Comparison of ENCODE assay signal across 6 cellular contexts in genomic region chr11:65613091-65613928, GRCh38. TPM values are rescaled to one million over a fixed set of nuclear protein-coding genes. Genes with fewer than 3 reads are reported as not detected.
DNase-seq lines count a peak whose midpoint lies in the region; ATAC-seq and TF ChIP-seq lines count a peak whose summit lies in the region.

No MANE protein-coding gene starts in this region.

- no peaks in the 10 kb centered on the region for H3K9me3 ChIP-seq in H9 (ENCODE audit: control insufficient read depth, low read depth, low read length)
- H3K9me3 ChIP-seq in mesodermal cell (ENCODE audit: control insufficient read depth, low read length): no peaks in the 10 kb centered on the region

- peaks cover 3% of the 10 kb centered on the region for H3K27me3 Mint-ChIP-seq in H9 (ENCODE audit: low read depth)
- no peaks in the 10 kb centered on the region for H3K27me3 Mint-ChIP-seq in activated naive CD8-positive, alpha-beta T cell treated with anti-CD3 and anti-CD28 coated beads, Interleukin-2, amount 10 ng/mL, durations not matched to agents 7 days and 5 days

- no peak overlapping the region for H3K27ac ChIP-seq in H9 (ENCODE audit: insufficient read length, low read depth, low read length)
- peak overlapping the region; percentile 79 for H3K27ac ChIP-seq in mesodermal cell (ENCODE audit: low read depth, low read length, severe bottlenecking)

- H3K4ac ChIP-seq in H9 (ENCODE audit: low read depth, low read length): no peak overlapping the region

- H3K79me1 ChIP-seq in H9 (ENCODE audit: insufficient read depth, low read depth, low read length, poor library complexity, severe bottlenecking): peaks cover 3% of the 10 kb centered on the region

- no peak overlapping the region for H3T11ph ChIP-seq in H9 (ENCODE audit: low read length)

- H3K14ac ChIP-seq in H9 (ENCODE audit: insufficient read depth, low read length): no peak overlapping the region; the same call in 1 of the 2 replicates

- no peak overlapping the region for H2BK5ac ChIP-seq in H9 (ENCODE audit: insufficient read length, low read length)

- H4K5ac ChIP-seq in H9 (ENCODE audit: insufficient read length, low read depth, low read length): no peak overlapping the region

- no peak overlapping the region for H3K23ac ChIP-seq in H9 (ENCODE audit: insufficient read length, low read depth, low read length)

- no peak overlapping the region for H4K8ac ChIP-seq in H9 (replicated peaks; ENCODE audit: insufficient read length, low read depth, low read length)

- peaks cover 15 to 44% (median 41%) of the 10 kb centered on the region in 3 experiments; a peak in 6 of 7 replicates for H3K36me3 Mint-ChIP-seq in H9 (ENCODE audit: insufficient read depth in 1 of 3, low read depth in 3 of 3)
- peaks cover 11% of the 10 kb centered on the region for H3K36me3 Mint-ChIP-seq in activated naive CD8-positive, alpha-beta T cell treated with anti-CD3 and anti-CD28 coated beads, Interleukin-2, amount 10 ng/mL, durations not matched to agents 7 days and 5 days

- TF ChIP-seq CTCF in H9 (conservative IDR thresholded peaks at IDR 0.05): no peak

- peaks cover 18% of the 10 kb centered on the region for H3K23me2 ChIP-seq in H9 (ENCODE audit: insufficient read length, low read depth, low read length, poor library complexity, severe bottlenecking)

- H3K79me2 ChIP-seq in H9 (ENCODE audit: insufficient read depth, low read length): peaks cover 7% of the 10 kb centered on the region; the same call in 1 of the 2 replicates

- whole genome bisulfite sequencing in H9 (ENCODE audit: extremely low coverage, insufficient read length, low lambda C conversion rate): no CpG with 5 or more reads among the region's 43 CpGs
- WGBS in mesodermal cell (ENCODE audit: insufficient coverage in 2 of 2), 2 experiments: 67 to 73% methylated on average over 29 to 37 of the region's 43 CpGs

- no peak overlapping the region for H2BK20ac ChIP-seq in H9 (ENCODE audit: low read depth, low read length, poor library complexity, severe bottlenecking)

- H2AK5ac ChIP-seq in H9 (ENCODE audit: insufficient read length, low read length): no peak overlapping the region

- H3K4me2 ChIP-seq in H9 (ENCODE audit: insufficient read depth, insufficient read length, low read length): peak overlapping the region; percentile 82

- H2AFZ ChIP-seq in H9 (ENCODE audit: low read length): no peak overlapping the region

- no peak overlapping the region for H4K91ac ChIP-seq in H9 (ENCODE audit: insufficient read length, low read depth, low read length)

- H3K18ac ChIP-seq in H9 (ENCODE audit: insufficient read length, low read depth, low read length): peak overlapping the region; percentile 63

- no peak overlapping the region for H2BK15ac ChIP-seq in H9 (ENCODE audit: low read depth, low read length)

- DNase-seq in H9 (no peak), NCI-H446 treated with DMSO at 0.1 percent for 48 hours (lab: John Stamatoyannopoulos, UW) (no peak), NCI-H82 treated with DMSO at 0.1 percent for 48 hours (lab: John Stamatoyannopoulos, UW; ENCODE audit: unreplicated experiment) (no peak), NOMO-1 treated with DMSO at 0.1 percent for 48 hours (lab: John Stamatoyannopoulos, UW; ENCODE audit: unreplicated experiment) (no peak)
- no peak for DNase-seq in activated naive CD8-positive, alpha-beta T cell treated with anti-CD3 and anti-CD28 coated beads, Interleukin-2, amount 10 ng/mL, durations not matched to agents 7 days and 5 days

- peak overlapping the region; percentile 53 for H2BK120ac ChIP-seq in H9 (ENCODE audit: low read depth, low read length, poor library complexity, severe bottlenecking)

- H3K27ac Mint-ChIP-seq in H9: no peak overlapping the region
- H3K27ac Mint-ChIP-seq in activated naive CD8-positive, alpha-beta T cell treated with anti-CD3 and anti-CD28 coated beads, Interleukin-2, amount 10 ng/mL, durations not matched to agents 7 days and 5 days: peak overlapping the region; percentile 96

- H4K20me1 ChIP-seq in H9 (ENCODE audit: control insufficient read depth, insufficient read depth, insufficient read length): no peaks in the 10 kb centered on the region

- POLR2A ChIA-PET in activated naive CD8-positive, alpha-beta T cell treated with anti-CD3 and anti-CD28 coated beads, Interleukin-2, amount 10 ng/mL, durations not matched to agents 7 days and 5 days (lab: Charles Lee): interaction anchor here (0.5 to 4.6 kb wide), 13 partner anchors 9 to 246 kb away, joined by 3 to 25 read pairs (median 5); partner anchors contain the start of genes FAM89B, RELA and ZNRD2

- H3K9ac ChIP-seq in H9 (ENCODE audit: extremely low read depth, insufficient read length, low read length): no peak overlapping the region

- no peak for ATAC-seq in activated naive CD8-positive, alpha-beta T cell treated with anti-CD3 and anti-CD28 coated beads, Interleukin-2, amount 10 ng/mL, durations not matched to agents 7 days and 5 days (ENCODE audit: low read depth)

- H3K9me3 Mint-ChIP-seq in H9: no peaks in the 10 kb centered on the region
- no peaks in the 10 kb centered on the region for H3K9me3 Mint-ChIP-seq in activated naive CD8-positive, alpha-beta T cell treated with anti-CD3 and anti-CD28 coated beads, Interleukin-2, amount 10 ng/mL, durations not matched to agents 7 days and 5 days

- H3K36me3 ChIP-seq in mesodermal cell (ENCODE audit: control insufficient read depth, insufficient read depth, low read length): peaks cover 57% of the 10 kb centered on the region

- no peak overlapping the region for H3K56ac ChIP-seq in H9 (ENCODE audit: insufficient read length, low read depth, low read length)

- peaks cover 17 to 24% of the 10 kb centered on the region in 2 experiments for H3K4me1 Mint-ChIP-seq in H9
- H3K4me1 Mint-ChIP-seq in activated naive CD8-positive, alpha-beta T cell treated with anti-CD3 and anti-CD28 coated beads, Interleukin-2, amount 10 ng/mL, durations not matched to agents 7 days and 5 days: peaks cover 28% of the 10 kb centered on the region

- H3K27me3 ChIP-seq in H9 (ENCODE audit: insufficient read depth, low read length): no peaks in the 10 kb centered on the region

- H3K4me1 ChIP-seq in H9 (ENCODE audit: insufficient read depth, low read length) (no peaks in the 10 kb centered on the region; the same call in none of the 2 replicates), mesodermal cell (ENCODE audit: control insufficient read depth, insufficient read depth, low read length, poor library complexity, severe bottlenecking) (peaks cover 38% of the 10 kb centered on the region)

- no peak overlapping the region for H2BK12ac ChIP-seq in H9 (ENCODE audit: insufficient read length, low read depth, low read length)

- H3K4me3 Mint-ChIP-seq in H9: peak overlapping the region; percentile 94 to 97
- peak overlapping the region; percentile 96 for H3K4me3 Mint-ChIP-seq in activated naive CD8-positive, alpha-beta T cell treated with anti-CD3 and anti-CD28 coated beads, Interleukin-2, amount 10 ng/mL, durations not matched to agents 7 days and 5 days

- H3K4me3 ChIP-seq in mesodermal cell (ENCODE audit: extremely low read depth, insufficient read depth, low read length, poor library complexity, severe bottlenecking): peak overlapping the region; percentile 84

RNA-seq across cellular contexts. Expression of gene MAP3K11, which starts 0.7 kb away (rescaled TPM):
- total RNA-seq in H9 (2021): 57.9 and 61.1 TPM in 2 replicates
- total RNA-seq in activated naive CD8-positive, alpha-beta T cell treated with anti-CD3 and anti-CD28 coated beads, Interleukin-2, amount 10 ng/mL, durations not matched to agents 7 days and 5 days: 10 to 100 TPM; 69.9 to 73.1 TPM
- polyA plus RNA-seq in mesodermal cell (2013, experiment 1 of 2): 76.0 TPM
- polyA plus RNA-seq in mesodermal cell (2013, experiment 2 of 2): 51.9 TPM

RNA-seq across cellular contexts. Expression of gene PCNX3, which starts 2.3 kb away (rescaled TPM):
- 48.3 and 50.5 TPM in 2 replicates for total RNA-seq in H9 (2021)
- total RNA-seq in activated naive CD8-positive, alpha-beta T cell treated with anti-CD3 and anti-CD28 coated beads, Interleukin-2, amount 10 ng/mL, durations not matched to agents 7 days and 5 days: 10 to 100 TPM; 57.2 to 60.2 TPM
- 25.5 TPM for polyA plus RNA-seq in mesodermal cell (2013, experiment 1 of 2)
- polyA plus RNA-seq in mesodermal cell (2013, experiment 2 of 2): 21.0 TPM

RNA-seq across cellular contexts. Expression of gene KCNK7, which starts 17.7 kb away (rescaled TPM):
- total RNA-seq in H9 (2021): 1.8 and 2.8 TPM in 2 replicates
- 1 to 10 TPM in 1 of 2 experiments, under 1 TPM in 1; 0.96 to 1.0 TPM for total RNA-seq in activated naive CD8-positive, alpha-beta T cell treated with anti-CD3 and anti-CD28 coated beads, Interleukin-2, amount 10 ng/mL, durations not matched to agents 7 days and 5 days
- not detected for polyA plus RNA-seq in mesodermal cell (2013, experiment 1 of 2)
- not detected for polyA plus RNA-seq in mesodermal cell (2013, experiment 2 of 2)

RNA-seq across cellular contexts. Expression of gene SIPA1, which starts 24.6 kb away (rescaled TPM):
- 32.0 and 37.4 TPM in 2 replicates for total RNA-seq in H9 (2021)
- 100 to 1,000 TPM; 245 to 266 TPM for total RNA-seq in activated naive CD8-positive, alpha-beta T cell treated with anti-CD3 and anti-CD28 coated beads, Interleukin-2, amount 10 ng/mL, durations not matched to agents 7 days and 5 days
- 57.2 TPM for polyA plus RNA-seq in mesodermal cell (2013, experiment 1 of 2)
- 46.6 TPM for polyA plus RNA-seq in mesodermal cell (2013, experiment 2 of 2)

RNA-seq across cellular contexts. Expression of gene EHBP1L1, which starts 37.5 kb away (rescaled TPM):
- total RNA-seq in H9 (2021): 13.8 and 14.5 TPM in 2 replicates
- 100 to 1,000 TPM; 118 to 120 TPM for total RNA-seq in activated naive CD8-positive, alpha-beta T cell treated with anti-CD3 and anti-CD28 coated beads, Interleukin-2, amount 10 ng/mL, durations not matched to agents 7 days and 5 days
- polyA plus RNA-seq in mesodermal cell (2013, experiment 1 of 2): 18.8 TPM
- 18.2 TPM for polyA plus RNA-seq in mesodermal cell (2013, experiment 2 of 2)
